Comparison of ENCODE assay signal across 25 cellular contexts in genomic region chr5:123535648-123536047, GRCh38. TPM values are rescaled to one million over a fixed set of nuclear protein-coding genes. Genes with fewer than 3 reads are reported as not detected.
A peak's percentile ranks its signal among the peaks of the same experiment; 100 is the strongest.
DNase-seq lines count a peak whose midpoint lies in the region; ATAC-seq, FAIRE-seq and TF ChIP-seq lines count a peak whose summit lies in the region.
"Had no signal": no experiment of that assay in that cellular context is flagged by ENCODE, and none has a peak within 500 bp of the region (broad histone marks: within the 10 kb centered on the region; RNA-seq: fewer than 3 reads in every experiment).

No MANE protein-coding gene starts in this region.

- no peak overlapping the region for H2BK120ac ChIP-seq in IMR-90 (ENCODE audit: low read depth, low read length)

- no peaks in the 10 kb centered on the region for H3K27me3 Mint-ChIP-seq in endothelial cell (ENCODE audit: unreplicated experiment)
- H3K27me3 Mint-ChIP-seq: CD8-positive, alpha-beta memory T cell had no signal

- WGBS in HepG2 (ENCODE audit: low lambda C conversion rate) = 96% methylated on average over 1 of the region's 1 CpG
- WGBS in right lobe of liver (ENCODE audit: insufficient coverage, low coverage, low lambda C conversion rate, missing lambda C conversion rate) = 71% methylated on average over 1 of the region's 1 CpG
- no CpG with 5 or more reads among the region's 1 CpG for WGBS in IMR-90 (ENCODE audit: extremely low coverage in 2 of 2, insufficient read length in 1 of 2), 2 experiments

- peaks cover 20% of the 10 kb centered on the region for H3K4me1 Mint-ChIP-seq in endothelial cell (ENCODE audit: unreplicated experiment)

- no peak overlapping the region for H4K8ac ChIP-seq in IMR-90 (ENCODE audit: low read depth in 2 of 2, low read length in 2 of 2)

- dilution Hi-C loops in IMR-90 (cut with HindIII; ENCODE audit: low sequenced_read_pairs, unreplicated experiment) = no loop called here

- no peak overlapping the region for H2AK9ac ChIP-seq in IMR-90 (replicated peaks; ENCODE audit: low read depth, low read length, poor library complexity)

- H4K91ac ChIP-seq in IMR-90 (ENCODE audit: insufficient read depth, low read depth, low read length) = no peak overlapping the region

- TF ChIP-seq CTCF in HepG2 (CRISPR knock-in tag; IDR thresholded peaks at IDR 0.05) = no peak
- TF ChIP-seq CTCF in right lobe of liver (IDR thresholded peaks at IDR 0.05) = no peak
- TF ChIP-seq CTCF in IMR-90 (conservative IDR thresholded peaks at IDR 0.05; ENCODE audit: low read depth, low read length) = no peak
- no peak for TF ChIP-seq CTCF in endothelial cell (IDR thresholded peaks at IDR 0.05; ENCODE audit: unreplicated experiment)

- H3K9me3 ChIP-seq in HepG2 (ENCODE audit: low read length) = no peaks in the 10 kb centered on the region
- H3K9me3 ChIP-seq in right lobe of liver = no peaks in the 10 kb centered on the region
- no peaks in the 10 kb centered on the region for H3K9me3 ChIP-seq in IMR-90 (ENCODE audit: control insufficient read depth, insufficient read depth, low read length)
- H3K9me3 ChIP-seq: BE2C, HAP-1 had no signal

- H2AFZ ChIP-seq in HepG2 (ENCODE audit: low read length) (no peak overlapping the region), IMR-90 (replicated peaks; ENCODE audit: low read length, poor library complexity) (no peak overlapping the region)
- H2AFZ ChIP-seq: GM23338 had no signal

- intact Hi-C loops in HepG2 (cut with micrococcal nuclease; ENCODE audit: unreplicated experiment) (no loop called here), right lobe of liver (cut with DNase I) (no loop called here), IMR-90 (cut with micrococcal nuclease) (no loop called here)

- H3K36me3 Mint-ChIP-seq in endothelial cell (ENCODE audit: low read depth, unreplicated experiment) = no peaks in the 10 kb centered on the region
- H3K36me3 Mint-ChIP-seq: CD14-positive monocyte had no signal

- no peak overlapping the region for H2BK5ac ChIP-seq in IMR-90 (ENCODE audit: low read depth, low read length, poor library complexity, severe bottlenecking)

- TF ChIP-seq RAD21 in HepG2 (CRISPR knock-in tag; IDR thresholded peaks at IDR 0.05) (no peak), IMR-90 (IDR thresholded peaks at IDR 0.05; ENCODE audit: low read length) (no peak)

- H3K9me3 Mint-ChIP-seq in endothelial cell (ENCODE audit: unreplicated experiment) = no peaks in the 10 kb centered on the region
- H3K9me3 Mint-ChIP-seq: CD14-positive monocyte; CD8-positive, alpha-beta memory T cell; GM23338; HFFc6; T-helper 1 cell treated with Interleukin-12 subunit alpha and Interleukin-12 subunit beta and Interleukin-4 antibody, amounts not matched to agents 30 μg/mL and 1 μg/mL, for 36 hours had no signal

- H3K9ac ChIP-seq in HepG2 (ENCODE audit: insufficient read depth, low read depth, low read length) (no peak overlapping the region), IMR-90 (ENCODE audit: low read depth, low read length) (no peak overlapping the region)

- H3K4me3 ChIP-seq in HepG2 (replicated peaks in 1 of 3; ENCODE audit: insufficient read depth in 1 of 3, low read depth in 2 of 3, low read length in 3 of 3) (no peak overlapping the region), right lobe of liver (no peak overlapping the region), IMR-90 (ENCODE audit: insufficient read depth, low read depth, low read length) (no peak overlapping the region)
- H3K4me3 ChIP-seq: GM23338, HAP-1 had no signal

- CTCF ChIA-PET in HepG2 (lab: Yijun Ruan, JAX; ENCODE audit: low intra/inter-chr PET ratio, low total read pairs) (no interaction called here), IMR-90 (lab: Yijun Ruan, JAX) (interaction anchor here (0.6 kb wide), 3 partner anchors 13 to 1175 kb away, joined by 3 to 5 read pairs (median 4); no protein-coding TSS in a partner anchor)

- H3K79me1 ChIP-seq in IMR-90 (ENCODE audit: low read depth in 1 of 2, low read length in 2 of 2) = peaks cover 20 to 32% of the 10 kb centered on the region in 2 experiments

- POLR2A ChIA-PET in HepG2 (lab: Yijun Ruan, JAX) (no interaction called here), IMR-90 (lab: Charles Lee; ENCODE audit: unreplicated experiment) (no interaction called here)

- H2BK20ac ChIP-seq in IMR-90 (ENCODE audit: low read depth, low read length) = no peak overlapping the region

- no peak overlapping the region for H3K4ac ChIP-seq in IMR-90 (ENCODE audit: low read depth, low read length)

- BruUV-seq in HepG2 (replicated peaks; lab: Mats Ljungman, UMichigan) (no TSS peak), IMR-90 (replicated peaks; lab: Mats Ljungman, UMichigan) (no TSS peak)

- H4K5ac ChIP-seq in IMR-90 (ENCODE audit: low read depth, low read length) = no peak overlapping the region

- H3K4me1 ChIP-seq in HepG2 (ENCODE audit: insufficient read depth, low read length) (no peaks in the 10 kb centered on the region), right lobe of liver (peaks cover 0 to 7% (median 0%) of the 10 kb centered on the region in 4 donors), IMR-90 (ENCODE audit: control insufficient read depth, insufficient read depth, low read length) (no peaks in the 10 kb centered on the region)

- no peaks in the 10 kb centered on the region for H3K36me3 ChIP-seq in HepG2 (replicated peaks in 1 of 2; ENCODE audit: control insufficient read depth in 1 of 2, insufficient read depth in 2 of 2, low read length in 2 of 2)
- no peaks in the 10 kb centered on the region for H3K36me3 ChIP-seq in right lobe of liver
- H3K36me3 ChIP-seq in IMR-90 (ENCODE audit: control insufficient read depth, insufficient read depth, low read length) = no peaks in the 10 kb centered on the region
- H3K36me3 ChIP-seq: BE2C, HAP-1 had no signal

- no peak overlapping the region for H3K18ac ChIP-seq in IMR-90 (ENCODE audit: low read depth, low read length)

- TF ChIP-seq EP300 in HepG2 (IDR thresholded peaks at IDR 0.05; ENCODE audit: low read depth in 2 of 2, low read length in 2 of 2) (no peak), HepG2 (CRISPR knock-in tag; IDR thresholded peaks at IDR 0.05; ENCODE audit: borderline replicate concordance) (no peak)

- H2AK5ac ChIP-seq in IMR-90 (ENCODE audit: low read depth, low read length) = no peak overlapping the region

- H3K27ac ChIP-seq in HepG2 (ENCODE audit: extremely low read length, insufficient read depth, low read length) = no peak overlapping the region
- no peak overlapping the region for H3K27ac ChIP-seq in right lobe of liver
- no peak overlapping the region for H3K27ac ChIP-seq in IMR-90 (ENCODE audit: insufficient read depth, low read length)

- H3K4me3 Mint-ChIP-seq in endothelial cell (ENCODE audit: unreplicated experiment) = no peak overlapping the region
- H3K4me3 Mint-ChIP-seq: CD14-positive monocyte; CD8-positive, alpha-beta memory T cell; GM23338; HFFc6; T-helper 1 cell treated with Interleukin-12 subunit alpha and Interleukin-12 subunit beta and Interleukin-4 antibody, amounts not matched to agents 30 μg/mL and 1 μg/mL, for 36 hours had no signal

- H4K20me1 ChIP-seq in HepG2 (ENCODE audit: insufficient read depth, low read length) = no peaks in the 10 kb centered on the region
- H4K20me1 ChIP-seq in IMR-90 (ENCODE audit: insufficient read depth, low read length) = peaks cover 24% of the 10 kb centered on the region

- no peak overlapping the region for H3K56ac ChIP-seq in IMR-90 (ENCODE audit: extremely low read depth, insufficient read depth, low read length)

- FAIRE-seq in HepG2 (lab: Jason Lieb, UNC) = no peak
- FAIRE-seq: GM18507 had no signal

- H3K79me2 ChIP-seq in HepG2 (ENCODE audit: insufficient read depth, low read length) = peaks cover 49% of the 10 kb centered on the region

- H3K4me2 ChIP-seq in HepG2 (ENCODE audit: low read depth, low read length) (no peak overlapping the region), IMR-90 (ENCODE audit: low read depth, low read length) (no peak overlapping the region)
- H3K4me2 ChIP-seq: GM23338 had no signal

- H3K9me1 ChIP-seq in IMR-90 (ENCODE audit: insufficient read depth, low read length) = peaks cover 2% of the 10 kb centered on the region; the same call in 1 of the 2 replicates

- peak overlapping the region; percentile 33 for H3K27ac Mint-ChIP-seq in endothelial cell (ENCODE audit: unreplicated experiment)
- H3K27ac Mint-ChIP-seq: GM23338; HFFc6; T-helper 1 cell treated with Interleukin-12 subunit alpha and Interleukin-12 subunit beta and Interleukin-4 antibody, amounts not matched to agents 30 μg/mL and 1 μg/mL, for 36 hours had no signal

- H3K23ac ChIP-seq in IMR-90 (ENCODE audit: low read depth, low read length) = no peak overlapping the region

- no peak overlapping the region for H2BK15ac ChIP-seq in IMR-90 (ENCODE audit: low read depth, low read length)

- no peak for DNase-seq in HepG2 (ENCODE audit: low spot score)
- no peak for DNase-seq in right lobe of liver
- DNase-seq in IMR-90 = no peak
- DNase-seq in endothelial cell (ENCODE audit: low spot score) = no peak
- no peak for DNase-seq in stimulated activated CD4-positive, alpha-beta T cell treated with anti-CD3 and anti-CD28 coated beads, Interleukin-4, amount 100 ng/mL, for 24 hours
- DNase-seq: BE2C; CD8-positive, alpha-beta memory T cell; DMS153; DND-41; HFFc6; Kasumi-1; NCI-H2029; NCI-H446; NCI-H524 treated with DMSO at 0.1 percent for 48 hours; NCI-H774; Right ventricle myocardium superior; RPMI8226; SW 1271 had no signal

- in situ Hi-C loops in HepG2 (cut with HindIII; ENCODE audit: extremely low pct_ligation_motif_present, low pct_unique_long_range_greater_than_20kb) (no loop called here), IMR-90 (cut with MboI; ENCODE audit: low sequenced_read_pairs) (no loop called here)

- TF ChIP-seq POLR2A in HepG2 (IDR thresholded peaks at IDR 0.05; ENCODE audit: insufficient read depth in 1 of 2, low read depth in 2 of 2, low read length in 2 of 2) (no peak), right lobe of liver (IDR thresholded peaks at IDR 0.05) (no peak), IMR-90 (IDR thresholded peaks at IDR 0.05; ENCODE audit: low read depth, low read length) (no peak)

- no peak overlapping the region for H3K14ac ChIP-seq in IMR-90 (replicated peaks; ENCODE audit: low read depth, low read length)

- no peak for ATAC-seq in HepG2
- no peak for ATAC-seq in right lobe of liver
- no peak for ATAC-seq in IMR-90 (ENCODE audit: low read depth)
- ATAC-seq in HG02610 (IDR thresholded peaks at IDR 0.05; ENCODE audit: unreplicated experiment) = no peak
- no peak for ATAC-seq in GM21576 (IDR thresholded peaks at IDR 0.05; ENCODE audit: unreplicated experiment)
- ATAC-seq: GM23338 had no signal

- H3K27me3 ChIP-seq in HepG2 (ENCODE audit: control insufficient read depth in 1 of 2, insufficient read depth in 2 of 2, low read length in 2 of 2) (no peaks in the 10 kb centered on the region), right lobe of liver (no peaks in the 10 kb centered on the region), IMR-90 (ENCODE audit: control insufficient read depth, insufficient read depth, low read length) (no peaks in the 10 kb centered on the region)
- H3K27me3 ChIP-seq: BE2C had no signal

RNA-seq across cellular contexts. Expression of gene CSNK1G3, which starts 23.7 kb away (rescaled TPM):
- total RNA-seq in HepG2 (2016; rRNA removed; fragmentation: Illumina TruSeq; extraction: Trizol) (31.5 and 35.4 TPM in 2 replicates), right lobe of liver (10 to 100 TPM; 17.4 to 25.6 (median 19.6) TPM), IMR-90 (2012; rRNA removed) (26.2 and 45.3 TPM in 2 replicates), endothelial cell (ENCODE audit: unreplicated experiment) (55.6 TPM)
- 97.8 and 110 TPM in 2 replicates for total RNA-seq in HepG2 (2016; cell fraction: cytosol; rRNA removed; fragmentation: Illumina TruSeq; extraction: Trizol; ENCODE audit: low read depth)
- total RNA-seq in HepG2 (2016; cell fraction: insoluble cytoplasmic fraction; rRNA removed; fragmentation: Illumina TruSeq; extraction: Trizol) = 29.7 and 30.5 TPM in 2 replicates
- total RNA-seq in HepG2 (2016; cell fraction: membrane; rRNA removed; fragmentation: Illumina TruSeq; extraction: Trizol) = 52.6 and 53.8 TPM in 2 replicates
- 22.9 and 25.8 TPM in 2 replicates for total RNA-seq in HepG2 (2016; cell fraction: nucleus; rRNA removed; fragmentation: Illumina TruSeq; extraction: Trizol)
- polyA plus RNA-seq in HepG2 (2011; rRNA removed) (11.3 and 12.8 TPM in 2 replicates), IMR-90 (2012; rRNA removed) (14.0 and 16.4 TPM in 2 replicates)
- 5.5 and 9.1 TPM in 2 replicates for polyA plus RNA-seq in HepG2 (2011; cell fraction: cytosol; rRNA removed)
- 6.0 and 6.6 TPM in 2 replicates for polyA plus RNA-seq in HepG2 (2011; cell fraction: nucleus; rRNA removed)
- 17.4 and 18.3 TPM in 2 replicates for polyA plus RNA-seq in HepG2 (2012)
- 3.0 and 3.4 TPM in 2 replicates for polyA plus RNA-seq in HepG2 (2016; cell fraction: cytosol; fragmentation: Illumina TruSeq; extraction: Trizol; ENCODE audit: low read depth)
- polyA plus RNA-seq in HepG2 (2016; cell fraction: insoluble cytoplasmic fraction; fragmentation: Illumina TruSeq; extraction: Trizol; ENCODE audit: low read depth) = 25.8 and 27.6 TPM in 2 replicates
- polyA plus RNA-seq in HepG2 (2016; cell fraction: membrane; fragmentation: Illumina TruSeq; extraction: Trizol; ENCODE audit: low read depth) = 11.6 and 12.0 TPM in 2 replicates
- polyA plus RNA-seq in HepG2 (2016; cell fraction: nucleus; fragmentation: Illumina TruSeq; extraction: Trizol; ENCODE audit: insufficient read depth, low read depth) = 15.2 and 15.7 TPM in 2 replicates
- 12.8 and 14.1 TPM in 2 replicates for polyA minus RNA-seq in HepG2 (2011; rRNA and poly(A)+ RNA removed; ENCODE audit: low replicate concordance)
- 30.2 and 40.0 TPM in 2 replicates for polyA minus RNA-seq in HepG2 (2011; cell fraction: cytosol; rRNA and poly(A)+ RNA removed)
- polyA minus RNA-seq in HepG2 (2011; cell fraction: nucleus; rRNA and poly(A)+ RNA removed) = 48.9 and 56.9 TPM in 2 replicates
- polyA plus RNA-seq in IMR-90 (2012; cell fraction: cytosol; rRNA removed) = 8.6 and 10.5 TPM in 2 replicates
- 6.6 and 11.1 TPM in 2 replicates for polyA plus RNA-seq in IMR-90 (2012; cell fraction: nucleus; rRNA removed; ENCODE audit: low replicate concordance)
